ENCODE assay signal across 8 cellular contexts in the genomic region with DNA sequence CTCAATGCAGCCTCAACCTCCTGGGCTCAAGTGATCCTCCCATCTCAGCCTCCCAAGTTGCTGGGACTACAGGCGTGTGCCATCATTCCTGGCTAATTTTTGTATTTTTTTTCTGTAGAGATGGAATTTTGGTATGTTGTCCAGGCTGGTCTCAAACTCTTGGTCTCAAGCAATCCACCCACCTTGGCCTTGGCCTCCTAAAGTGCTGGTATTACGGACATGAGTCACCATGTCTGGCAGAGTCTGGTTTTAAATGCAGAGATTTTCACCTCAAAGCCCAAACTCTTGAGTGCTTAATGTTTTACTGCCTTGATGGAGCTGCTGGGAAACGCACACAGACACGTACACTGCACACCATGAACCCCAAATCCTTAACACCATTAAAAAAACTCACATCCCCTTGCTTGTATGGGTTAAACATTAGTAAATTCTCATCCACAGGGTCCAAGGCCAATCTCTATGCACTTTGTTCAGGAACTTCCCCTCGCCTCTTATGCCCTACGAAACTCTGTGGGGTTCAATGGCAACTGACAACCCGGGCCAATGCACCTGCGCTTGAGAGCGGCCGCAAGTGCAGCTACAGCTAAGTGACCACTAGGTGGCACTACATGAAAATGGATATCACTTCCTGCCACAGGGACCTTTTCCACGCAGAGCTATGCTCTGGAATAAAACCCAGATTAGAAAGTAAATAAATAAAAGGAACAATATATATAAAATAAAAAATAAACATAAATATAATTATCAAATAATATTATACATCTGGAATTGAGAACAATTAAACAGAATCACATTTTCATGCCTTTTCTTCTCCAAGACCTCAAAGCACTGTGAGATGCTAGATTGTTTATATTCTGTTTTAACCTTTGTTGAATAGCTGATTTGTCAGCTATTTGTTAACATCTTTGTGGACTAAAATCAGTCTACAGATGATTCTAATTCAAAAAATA.
DNase-seq lines count a peak whose midpoint lies in the region; ATAC-seq, FAIRE-seq and TF ChIP-seq lines count a peak whose summit lies in the region.

No MANE protein-coding gene starts in this region.

- H3K9me3 ChIP-seq in SJSA1 (replicated peaks) = no peaks in the 10 kb centered on the region

- DNase-seq in GF-D8 (lab: John Stamatoyannopoulos, UW) = peak; percentile 26
- peak; percentile 36 to 55 for DNase-seq in SJSA1 (ENCODE audit: low read depth in 1 of 2, low spot score in 2 of 2)
- peak; percentile 79 for DNase-seq in activated naive CD4-positive, alpha-beta T cell treated with anti-CD3 and anti-CD28 coated beads for 36 hours
- DNase-seq in germinal center (ENCODE audit: low spot score) = peak; percentile 71
- peak; percentile 38 to 95 (median 67) for DNase-seq in posterior cingulate gyrus
- peak; percentile 73 for DNase-seq in urothelium cell line (ENCODE audit: low spot score)

- peaks cover 7% of the 10 kb centered on the region for H3K36me3 Mint-ChIP-seq in activated naive CD4-positive, alpha-beta T cell treated with anti-CD3 and anti-CD28 coated beads for 36 hours (ENCODE audit: low read depth)

- peak; percentile 89 for ATAC-seq in GM21786 (IDR thresholded peaks at IDR 0.05; ENCODE audit: unreplicated experiment)

- intact Hi-C loops in activated naive CD4-positive, alpha-beta T cell treated with anti-CD3 and anti-CD28 coated beads for 36 hours (cut with micrococcal nuclease) = loop anchor here (1.0 to 5.0 kb wide), 8 partner anchors 55 to 661 kb away; no protein-coding TSS in a partner anchor
- intact Hi-C loops in posterior cingulate gyrus (cut with DNase I) = loop anchor here (2.0 to 5.0 kb wide), 3 partner anchors 78 to 656 kb away; no protein-coding TSS in a partner anchor

- H3K9me3 Mint-ChIP-seq in activated naive CD4-positive, alpha-beta T cell treated with anti-CD3 and anti-CD28 coated beads for 36 hours = no peaks in the 10 kb centered on the region

- H3K9ac ChIP-seq in KMS-11 = no peak overlapping the region

- H3K4me3 ChIP-seq in KMS-11 (IDR thresholded peaks at IDR 0.05; ENCODE audit: insufficient read depth, low read depth, low read length) (no peak overlapping the region), SJSA1 (no peak overlapping the region)

- H3K27ac Mint-ChIP-seq in activated naive CD4-positive, alpha-beta T cell treated with anti-CD3 and anti-CD28 coated beads for 36 hours = peak overlapping the region; percentile 44

- H3K27me3 Mint-ChIP-seq in activated naive CD4-positive, alpha-beta T cell treated with anti-CD3 and anti-CD28 coated beads for 36 hours (ENCODE audit: low read depth) = no peaks in the 10 kb centered on the region

- H3K4me1 ChIP-seq in KMS-11 (ENCODE audit: low read depth, poor library complexity, severe bottlenecking) (peaks cover 9% of the 10 kb centered on the region), SJSA1 (replicated peaks) (no peaks in the 10 kb centered on the region)

- H3K36me3 ChIP-seq in KMS-11 (ENCODE audit: insufficient read depth) (no peaks in the 10 kb centered on the region), SJSA1 (no peaks in the 10 kb centered on the region)

- no peak overlapping the region for H3K4me2 ChIP-seq in KMS-11

- H3K4me3 Mint-ChIP-seq in activated naive CD4-positive, alpha-beta T cell treated with anti-CD3 and anti-CD28 coated beads for 36 hours = no peak overlapping the region

- H3K4me1 Mint-ChIP-seq in activated naive CD4-positive, alpha-beta T cell treated with anti-CD3 and anti-CD28 coated beads for 36 hours (ENCODE audit: low read depth) = peaks cover 22% of the 10 kb centered on the region

- no peaks in the 10 kb centered on the region for H3K27me3 ChIP-seq in KMS-11 (ENCODE audit: insufficient read depth, low read depth)
- H3K27me3 ChIP-seq in SJSA1 (replicated peaks) = no peaks in the 10 kb centered on the region

- H2AFZ ChIP-seq in KMS-11 (ENCODE audit: low read depth) = no peak overlapping the region

- no peaks in the 10 kb centered on the region for H4K20me1 ChIP-seq in KMS-11 (ENCODE audit: insufficient read depth)

- CTCF ChIA-PET in activated naive CD4-positive, alpha-beta T cell treated with anti-CD3 and anti-CD28 coated beads for 36 hours (lab: Charles Lee) = interaction anchor here (0.6 to 10.2 kb wide), 41 partner anchors 8 to 386 kb away, joined by 3 to 253 read pairs (median 5); no protein-coding TSS in a partner anchor

- no peak for FAIRE-seq in urothelium cell line (lab: Jason Lieb, UNC)

- H3K27ac ChIP-seq in KMS-11 = no peak overlapping the region
- no peak overlapping the region for H3K27ac ChIP-seq in SJSA1

- TF ChIP-seq CTCF in KMS-11 (conservative IDR thresholded peaks at IDR 0.05; ENCODE audit: low read depth, low read length) = peak; percentile 93

- no peaks in the 10 kb centered on the region for H3K79me2 ChIP-seq in KMS-11 (ENCODE audit: insufficient read depth, low read depth)

Comparison
In these comparisons a context has a peak if more than half of its experiments do, and no peak if none do; other contexts are left out.
1. DNase-seq: peak in every context shown above with its lines; median percentile 79 in activated naive CD4-positive, alpha-beta T cell treated with anti-CD3 and anti-CD28 coated beads for 36 hours; 73 in urothelium cell line; 71 in germinal center; 67 in posterior cingulate gyrus; 46 in SJSA1; 26 in GF-D8.